29 cellular contexts compared by ENCODE assay signal in genomic region chr13:73820285-73820684, GRCh38.
DNase-seq lines count a peak whose midpoint lies in the region; ATAC-seq, FAIRE-seq and TF ChIP-seq lines count a peak whose summit lies in the region.
"Had no signal": no experiment of that assay in that cellular context is flagged by ENCODE, and none has a peak within 500 bp of the region (broad histone marks: within the 10 kb centered on the region; RNA-seq: fewer than 3 reads in every experiment).

No MANE protein-coding gene starts in this region.

- CTCF ChIA-PET in HepG2 (lab: Yijun Ruan, JAX; ENCODE audit: low intra/inter-chr PET ratio, low total read pairs) = no interaction called here

- FAIRE-seq in HepG2 (lab: Jason Lieb, UNC) = no peak
- FAIRE-seq: GM12878 had no signal

- ATAC-seq in HepG2 (no peak), right lobe of liver (no peak), GM19467 (IDR thresholded peaks at IDR 0.05; ENCODE audit: unreplicated experiment) (peak; percentile 18), psoas muscle (no peak)
- no peak for ATAC-seq in stimulated activated memory B cell treated with anti-CD40 and anti-IgM and Interleukin-4, amounts not matched to agents 10 μg/mL and 1 μg/mL and 100 μg/mL, for 72 hours
- ATAC-seq: HCT116, PC-3 had no signal

- H3K4me2 ChIP-seq in HepG2 (ENCODE audit: low read depth, low read length) = no peak overlapping the region
- H3K4me2 ChIP-seq: BLaER1 treated with 17β-estradiol and CSF1 and Interleukin-3, amounts not matched to agents 10 nM and 100 nM; SK-N-SH had no signal

- TF ChIP-seq POLR2A in HepG2 (IDR thresholded peaks at IDR 0.05; ENCODE audit: insufficient read depth in 1 of 2, low read depth in 2 of 2, low read length in 2 of 2) = no peak
- TF ChIP-seq POLR2A in right lobe of liver (IDR thresholded peaks at IDR 0.05) = no peak

- TF ChIP-seq CTCF in HepG2 (CRISPR knock-in tag; IDR thresholded peaks at IDR 0.05) (no peak), right lobe of liver (IDR thresholded peaks at IDR 0.05) (no peak), psoas muscle (IDR thresholded peaks at IDR 0.05) (no peak)

- H3K27me3 Mint-ChIP-seq in IgD-negative memory B cell = no peaks in the 10 kb centered on the region
- H3K27me3 Mint-ChIP-seq in stimulated activated memory B cell treated with anti-CD40 and anti-IgM and Interleukin-4, amounts not matched to agents 10 μg/mL and 1 μg/mL and 100 μg/mL, for 72 hours = no peaks in the 10 kb centered on the region
- H3K27me3 Mint-ChIP-seq: CD4-positive, alpha-beta T cell had no signal

- H4K20me1 ChIP-seq in HepG2 (ENCODE audit: insufficient read depth, low read length) = no peaks in the 10 kb centered on the region
- H4K20me1 ChIP-seq: BLaER1 treated with 17β-estradiol and CSF1 and Interleukin-3, amounts not matched to agents 10 nM and 100 nM had no signal

- intact Hi-C loops in HepG2 (cut with micrococcal nuclease; ENCODE audit: unreplicated experiment) (no loop called here), right lobe of liver (cut with DNase I) (no loop called here), psoas muscle (cut with DNase I) (no loop called here)

- H3K79me2 ChIP-seq in HepG2 (ENCODE audit: insufficient read depth, low read length) = no peaks in the 10 kb centered on the region

- no TSS peak for BruUV-seq in HepG2 (replicated peaks; lab: Mats Ljungman, UMichigan)

- in situ Hi-C loops in HepG2 (cut with HindIII; ENCODE audit: extremely low pct_ligation_motif_present, low pct_unique_long_range_greater_than_20kb) = no loop called here

- TF ChIP-seq EP300 in HepG2 (IDR thresholded peaks at IDR 0.05; ENCODE audit: low read depth in 2 of 2, low read length in 2 of 2) = no peak
- no peak for TF ChIP-seq EP300 in HepG2 (CRISPR knock-in tag; IDR thresholded peaks at IDR 0.05; ENCODE audit: borderline replicate concordance)

- H3K36me3 ChIP-seq in HepG2 (replicated peaks in 1 of 2; ENCODE audit: control insufficient read depth in 1 of 2, insufficient read depth in 2 of 2, low read length in 2 of 2) (no peaks in the 10 kb centered on the region), right lobe of liver (no peaks in the 10 kb centered on the region), psoas muscle (ENCODE audit: insufficient read depth in 1 of 2, low read depth in 1 of 2) (no peaks in the 10 kb centered on the region)

- no peaks in the 10 kb centered on the region for H3K27me3 ChIP-seq in HepG2 (ENCODE audit: control insufficient read depth in 1 of 2, insufficient read depth in 2 of 2, low read length in 2 of 2)
- H3K27me3 ChIP-seq in right lobe of liver = no peaks in the 10 kb centered on the region
- no peaks in the 10 kb centered on the region for H3K27me3 ChIP-seq in psoas muscle (ENCODE audit: insufficient read depth in 3 of 3, low read length in 2 of 3)
- H3K27me3 ChIP-seq: BLaER1 treated with 17β-estradiol and CSF1 and Interleukin-3, amounts not matched to agents 10 nM and 100 nM had no signal

- no peak for DNase-seq in HepG2 (ENCODE audit: low spot score)
- no peak for DNase-seq in right lobe of liver
- DNase-seq in psoas muscle = no peak
- no peak for DNase-seq in stimulated activated naive CD4-positive, alpha-beta T cell (lab: John Stamatoyannopoulos, UW)
- no peak for DNase-seq in middle frontal gyrus (ENCODE audit: extremely low spot score, low spot score)
- DNase-seq: 8988T; CD4-positive, alpha-beta T cell; DMS 273 treated with DMSO at 0.1 percent for 48 hours; DMS79; EL; GDM1; NCI-H1092 treated with DMSO at 0.1 percent for 48 hours; NCI-H1436 treated with DMSO at 0.1 percent for 48 hours; NCI-H187 treated with DMSO at 0.1 percent for 48 hours; NCI-H2171 treated with DMSO at 0.1 percent for 48 hours; NCI-H345; NCI-H524 treated with DMSO at 0.1 percent for 48 hours; NCI-H774; NK-92 treated with Interleukin-12 subunit alpha and Interleukin-12 subunit beta, amount 100 ng/mL, for 24 hours; PC-3; SK-N-SH; SW 1271; T-helper 2 cell had no signal

- WGBS in HepG2 (ENCODE audit: low lambda C conversion rate) = 15% methylated on average over 3 of the region's 3 CpGs
- WGBS in right lobe of liver (ENCODE audit: insufficient coverage, low coverage, low lambda C conversion rate, missing lambda C conversion rate) = 74% methylated on average over 3 of the region's 3 CpGs
- WGBS in psoas muscle, 3 donors = 92 to 93% (median 93%) methylated on average over 3 of the region's 3 CpGs

- H3K27ac Mint-ChIP-seq in IgD-negative memory B cell = peak overlapping the region in 2 of 3 donors; percentile 11 to 46
- H3K27ac Mint-ChIP-seq in stimulated activated memory B cell treated with anti-CD40 and anti-IgM and Interleukin-4, amounts not matched to agents 10 μg/mL and 1 μg/mL and 100 μg/mL, for 72 hours = peak overlapping the region; percentile 18

- H3K4me1 ChIP-seq in HepG2 (ENCODE audit: insufficient read depth, low read length) (no peaks in the 10 kb centered on the region), right lobe of liver (peaks cover 0 to 3% (median 0%) of the 10 kb centered on the region in 4 donors), psoas muscle (no peaks in the 10 kb centered on the region)
- H3K4me1 ChIP-seq: BLaER1 treated with 17β-estradiol and CSF1 and Interleukin-3, amounts not matched to agents 10 nM and 100 nM had no signal

- H3K4me3 Mint-ChIP-seq in IgD-negative memory B cell = peak overlapping the region in 1 of 4 donors; percentile 73
- H3K4me3 Mint-ChIP-seq in stimulated activated memory B cell treated with anti-CD40 and anti-IgM and Interleukin-4, amounts not matched to agents 10 μg/mL and 1 μg/mL and 100 μg/mL, for 72 hours = no peak overlapping the region
- H3K4me3 Mint-ChIP-seq: CD4-positive, alpha-beta T cell had no signal

- no peaks in the 10 kb centered on the region for H3K36me3 Mint-ChIP-seq in IgD-negative memory B cell
- H3K36me3 Mint-ChIP-seq in stimulated activated memory B cell treated with anti-CD40 and anti-IgM and Interleukin-4, amounts not matched to agents 10 μg/mL and 1 μg/mL and 100 μg/mL, for 72 hours = peaks cover 25% of the 10 kb centered on the region

- POLR2A ChIA-PET in HepG2 (lab: Yijun Ruan, JAX) = no interaction called here

- TF ChIP-seq RAD21 in HepG2 (CRISPR knock-in tag; IDR thresholded peaks at IDR 0.05) = no peak

- no peaks in the 10 kb centered on the region for H3K9me3 Mint-ChIP-seq in IgD-negative memory B cell
- H3K9me3 Mint-ChIP-seq in stimulated activated memory B cell treated with anti-CD40 and anti-IgM and Interleukin-4, amounts not matched to agents 10 μg/mL and 1 μg/mL and 100 μg/mL, for 72 hours = no peaks in the 10 kb centered on the region

- H3K9ac ChIP-seq in HepG2 (ENCODE audit: insufficient read depth, low read depth, low read length) = no peak overlapping the region
- H3K9ac ChIP-seq: BLaER1 treated with 17β-estradiol and CSF1 and Interleukin-3, amounts not matched to agents 10 nM and 100 nM; SK-N-SH had no signal

- H3K4me3 ChIP-seq in HepG2 (replicated peaks in 1 of 3; ENCODE audit: insufficient read depth in 1 of 3, low read depth in 2 of 3, low read length in 3 of 3) (no peak overlapping the region), right lobe of liver (no peak overlapping the region), psoas muscle (no peak overlapping the region)
- H3K4me3 ChIP-seq: BLaER1 treated with 17β-estradiol and CSF1 and Interleukin-3, amounts not matched to agents 10 nM and 100 nM; GM12878 had no signal

- no peak overlapping the region for H2AFZ ChIP-seq in HepG2 (ENCODE audit: low read length)

- H3K27ac ChIP-seq in HepG2 (ENCODE audit: extremely low read length, insufficient read depth, low read length) = no peak overlapping the region
- no peak overlapping the region for H3K27ac ChIP-seq in right lobe of liver
- no peak overlapping the region for H3K27ac ChIP-seq in psoas muscle
- H3K27ac ChIP-seq: BLaER1 treated with 17β-estradiol and CSF1 and Interleukin-3, amounts not matched to agents 10 nM and 100 nM had no signal

- peaks cover 24 to 51% (median 26%) of the 10 kb centered on the region in 3 donors for H3K4me1 Mint-ChIP-seq in IgD-negative memory B cell
- peaks cover 30% of the 10 kb centered on the region for H3K4me1 Mint-ChIP-seq in stimulated activated memory B cell treated with anti-CD40 and anti-IgM and Interleukin-4, amounts not matched to agents 10 μg/mL and 1 μg/mL and 100 μg/mL, for 72 hours

- H3K9me3 ChIP-seq in HepG2 (ENCODE audit: low read length) = no peaks in the 10 kb centered on the region
- H3K9me3 ChIP-seq in right lobe of liver = no peaks in the 10 kb centered on the region
- no peaks in the 10 kb centered on the region for H3K9me3 ChIP-seq in psoas muscle
- H3K9me3 ChIP-seq: SK-N-SH had no signal

TF ChIP-seq in HepG2, 621 proteins besides CTCF, POLR2A, EP300 and RAD21:
- TF ChIP-seq ZNF543 (CRISPR knock-in tag; IDR thresholded peaks at IDR 0.05) (no peak), ZNF564 (CRISPR knock-in tag; IDR thresholded peaks at IDR 0.05) (peak; percentile 68; the same call in 1 of the 2 replicates)
